ENCODE assay signal across 10 cellular contexts in genomic region chr21:45950740-45951515, GRCh38. TPM values are rescaled to one million over a fixed set of nuclear protein-coding genes. Genes with fewer than 3 reads are reported as not detected.
DNase-seq lines count a peak whose midpoint lies in the region; ATAC-seq, FAIRE-seq and TF ChIP-seq lines count a peak whose summit lies in the region.
"Had no signal": no experiment of that assay in that cellular context is flagged by ENCODE, and none has a peak within 500 bp of the region (broad histone marks: within the 10 kb centered on the region; RNA-seq: fewer than 3 reads in every experiment).

No MANE protein-coding gene starts in this region.

- H4K20me1 ChIP-seq in keratinocyte (ENCODE audit: control insufficient read depth, extremely low read depth, insufficient read depth, low read length): no peaks in the 10 kb centered on the region

- H3K27me3 ChIP-seq in WERI-Rb-1 (ENCODE audit: insufficient read depth, low read depth, severe bottlenecking) (no peaks in the 10 kb centered on the region), keratinocyte (ENCODE audit: control insufficient read depth, extremely low read depth, insufficient read depth, low read length) (peaks cover 36% of the 10 kb centered on the region), upper lobe of right lung (peaks cover 8% of the 10 kb centered on the region)

- DNase-seq in LHCN-M2 (ENCODE audit: low read depth) (peak; percentile 94), WERI-Rb-1 (peak; percentile 92), keratinocyte (ENCODE audit: low read depth, low spot score) (no peak), upper lobe of right lung (no peak), SW480 (ENCODE audit: low spot score) (no peak), CD1c-positive myeloid dendritic cell (ENCODE audit: extremely low spot score) (no peak)
- DNase-seq: cortex of kidney; naive thymus-derived CD4-positive, alpha-beta T cell had no signal

- intact Hi-C loops in upper lobe of right lung (cut with DNase I): no loop called here

- H3K27ac ChIP-seq in WERI-Rb-1: peak overlapping the region; percentile 52
- no peak overlapping the region for H3K27ac ChIP-seq in keratinocyte (ENCODE audit: control insufficient read depth, insufficient read depth, low read length)
- no peak overlapping the region for H3K27ac ChIP-seq in upper lobe of right lung
- H3K27ac ChIP-seq: VCaP had no signal

- H3K36me3 ChIP-seq in WERI-Rb-1: no peaks in the 10 kb centered on the region
- no peaks in the 10 kb centered on the region for H3K36me3 ChIP-seq in keratinocyte (ENCODE audit: control insufficient read depth in 2 of 2, extremely low read depth in 1 of 2, insufficient read depth in 2 of 2, low read length in 2 of 2)
- H3K36me3 ChIP-seq in upper lobe of right lung: no peaks in the 10 kb centered on the region

- H3K4me3 ChIP-seq in WERI-Rb-1 (ENCODE audit: low read depth, low read length): peak overlapping the region; percentile 7
- H3K4me3 ChIP-seq in keratinocyte (ENCODE audit: control insufficient read depth in 2 of 3, extremely low read depth in 1 of 3, insufficient read depth in 2 of 3, low read depth in 1 of 3, low read length in 3 of 3): peak overlapping the region in 1 of 3 experiments; percentile 31
- no peak overlapping the region for H3K4me3 ChIP-seq in upper lobe of right lung

- H3K9me1 ChIP-seq in keratinocyte (ENCODE audit: control insufficient read depth, extremely low read depth, insufficient read depth, low read length): no peaks in the 10 kb centered on the region

- peak overlapping the region; percentile 15 for H3K9ac ChIP-seq in keratinocyte (ENCODE audit: control insufficient read depth, extremely low read depth, insufficient read depth, low read length)

- H3K4me1 ChIP-seq in keratinocyte (ENCODE audit: control insufficient read depth, extremely low read depth, insufficient read depth, low read length) (peaks cover 22% of the 10 kb centered on the region), upper lobe of right lung (peaks cover 4% of the 10 kb centered on the region)

- dilution Hi-C loops in keratinocyte (cut with MboI; ENCODE audit: extremely low pct_ligation_motif_present, low sequenced_read_pairs): no loop called here

- H3K79me2 ChIP-seq in keratinocyte (ENCODE audit: control insufficient read depth, insufficient read depth, low read length): no peaks in the 10 kb centered on the region

- ATAC-seq in upper lobe of right lung (peak; percentile 70), HG02870 (IDR thresholded peaks at IDR 0.05; ENCODE audit: unreplicated experiment) (no peak)
- ATAC-seq: naive thymus-derived CD4-positive, alpha-beta T cell had no signal

- H2AFZ ChIP-seq in keratinocyte (ENCODE audit: control insufficient read depth, low read length): no peak overlapping the region

- H3K4me2 ChIP-seq in keratinocyte (ENCODE audit: control insufficient read depth, extremely low read depth, insufficient read depth, low read depth, low read length): peak overlapping the region; percentile 57

- H3K9me3 ChIP-seq in WERI-Rb-1 (ENCODE audit: severe bottlenecking) (no peaks in the 10 kb centered on the region), keratinocyte (ENCODE audit: control insufficient read depth, low read depth, low read length) (no peaks in the 10 kb centered on the region), upper lobe of right lung (no peaks in the 10 kb centered on the region)

- peak; percentile 37 for TF ChIP-seq CTCF in WERI-Rb-1 (IDR thresholded peaks at IDR 0.05; ENCODE audit: low read depth, low read length)
- TF ChIP-seq CTCF in keratinocyte (optimal IDR thresholded peaks at IDR 0.05 in 1 of 3, IDR thresholded peaks at IDR 0.05 in 1 of 3, conservative IDR thresholded peaks at IDR 0.05 in 1 of 3; ENCODE audit: extremely low read depth in 1 of 3, insufficient read depth in 2 of 3, low read length in 3 of 3): peak in 1 of 3 experiments; percentile 22
- TF ChIP-seq CTCF in upper lobe of right lung (IDR thresholded peaks at IDR 0.05): no peak

- FAIRE-seq in keratinocyte (lab: Jason Lieb, UNC): no peak

RNA-seq across cellular contexts. Expression of gene COL6A1, which starts 30.6 kb away (rescaled TPM):
- total RNA-seq in LHCN-M2 (2014; rRNA removed): 252 and 303 TPM in 2 replicates
- 123 TPM for polyA plus RNA-seq in LHCN-M2 (2012)
- polyA plus RNA-seq in keratinocyte: 2.5 to 6.5 TPM (median 4.2 TPM) in 3 replicates
- polyA plus RNA-seq in keratinocyte (2011; ENCODE audit: low read depth): 0.87 TPM
- polyA plus RNA-seq in keratinocyte (2011; cell fraction: cytosol; rRNA removed): 1.8 and 5.0 TPM in 2 replicates
- 27.3 and 48.1 TPM in 2 replicates for polyA plus RNA-seq in keratinocyte (2011; cell fraction: nucleus; rRNA removed)
- 2.4 and 6.6 TPM in 2 replicates for polyA plus RNA-seq in keratinocyte (2012; ENCODE audit: low replicate concordance)
- 2.8 to 8.7 TPM (median 4.2 TPM) in 3 replicates for polyA minus RNA-seq in keratinocyte
- polyA minus RNA-seq in keratinocyte (2011; cell fraction: cytosol; rRNA and poly(A)+ RNA removed): 11.1 TPM
- polyA minus RNA-seq in keratinocyte (2011; cell fraction: nucleus; rRNA and poly(A)+ RNA removed): 24.0 and 32.5 TPM in 2 replicates
- total RNA-seq in upper lobe of right lung: 175 TPM

Comparison
In these comparisons a context has a peak if more than half of its experiments do, and no peak if none do; other contexts are left out.
1. DNase-seq: peak in LHCN-M2 (single experiment) and WERI-Rb-1 (single experiment); none in keratinocyte (single experiment), upper lobe of right lung (single experiment), SW480 (single experiment) and CD1c-positive myeloid dendritic cell (single experiment).